In the genomic region with DNA sequence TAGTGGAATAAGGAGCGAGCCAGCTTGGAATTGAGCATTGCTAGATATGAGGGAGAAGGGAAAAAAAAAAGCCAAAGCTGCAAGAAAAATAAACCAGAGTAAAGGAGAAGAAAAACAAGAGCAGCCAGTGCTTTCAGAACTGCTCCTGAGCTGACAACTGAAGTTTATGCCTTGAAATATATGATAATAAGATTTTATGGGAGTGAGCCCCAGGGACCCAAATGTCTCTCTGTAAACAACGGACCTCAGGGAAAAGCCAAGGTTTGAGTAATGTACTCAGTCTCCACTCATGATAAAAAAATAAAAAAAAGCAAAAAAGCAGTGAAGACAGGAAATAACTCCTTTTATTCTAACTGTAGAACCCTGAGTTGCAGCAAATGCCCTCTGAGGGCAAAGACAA, we compare ENCODE assay signal across 20 cellular contexts.
A peak's percentile ranks its signal among the peaks of the same experiment; 100 is the strongest.
DNase-seq lines count a peak whose midpoint lies in the region; ATAC-seq, FAIRE-seq and TF ChIP-seq lines count a peak whose summit lies in the region.
"Had no signal": no experiment of that assay in that cellular context is flagged by ENCODE, and none has a peak within 500 bp of the region (broad histone marks: within the 10 kb centered on the region; RNA-seq: fewer than 3 reads in every experiment).

No MANE protein-coding gene starts in this region.

- peak overlapping the region; percentile 70 for H3K4me3 Mint-ChIP-seq in nephron progenitor cell

- FAIRE-seq in endothelial cell of umbilical vein (lab: Jason Lieb, UNC), result no peak
- no peak for FAIRE-seq in H54 (lab: Jason Lieb, UNC)

- H3K9ac ChIP-seq in GM23248, result no peak overlapping the region
- H3K9ac ChIP-seq in endothelial cell of umbilical vein (replicated peaks; ENCODE audit: extremely low read depth, insufficient read depth, low read length), result peak overlapping the region; percentile 74

- H3K9me1 ChIP-seq in endothelial cell of umbilical vein (replicated peaks; ENCODE audit: control insufficient read depth, extremely low read depth, insufficient read depth, low read length), result no peaks in the 10 kb centered on the region

- H3K4me1 Mint-ChIP-seq in nephron progenitor cell, result peaks cover 93% of the 10 kb centered on the region

- H3K27ac Mint-ChIP-seq in nephron progenitor cell, result peak overlapping the region; percentile 99

- no peak for TF ChIP-seq POLR2A in endothelial cell of umbilical vein (IDR thresholded peaks at IDR 0.05; ENCODE audit: low read depth, low read length)
- no peak for TF ChIP-seq POLR2A in H54 (IDR thresholded peaks at IDR 0.05; ENCODE audit: low read depth, low read length)

- H3K4me1 ChIP-seq in GM23248 (ENCODE audit: insufficient read depth) (peaks cover 65% of the 10 kb centered on the region), PC-9 (replicated peaks; ENCODE audit: insufficient read depth) (peaks cover 93% of the 10 kb centered on the region), endothelial cell of umbilical vein (ENCODE audit: control insufficient read depth, extremely low read depth, insufficient read depth, low read length) (peaks cover 95% of the 10 kb centered on the region)

- H3K27me3 ChIP-seq in GM23248 (replicated peaks; ENCODE audit: insufficient read depth) (no peaks in the 10 kb centered on the region), PC-9 (ENCODE audit: insufficient read depth, low read depth) (no peaks in the 10 kb centered on the region), endothelial cell of umbilical vein (ENCODE audit: control insufficient read depth in 2 of 2, insufficient read depth in 2 of 2, low read length in 2 of 2) (no peaks in the 10 kb centered on the region)

- H3F3A ChIP-seq in GM23248 (ENCODE audit: insufficient read depth) (peaks cover 75% of the 10 kb centered on the region), PC-9 (ENCODE audit: insufficient read depth, low read depth) (peaks cover 75% of the 10 kb centered on the region)

- no peaks in the 10 kb centered on the region for H3K27me3 Mint-ChIP-seq in nephron progenitor cell (ENCODE audit: low read depth, poor library complexity)
- H3K27me3 Mint-ChIP-seq: effector memory CD8-positive, alpha-beta T cell; naive thymus-derived CD8-positive, alpha-beta T cell had no signal

- no peaks in the 10 kb centered on the region for H3K9me2 ChIP-seq in GM23248 (ENCODE audit: insufficient read depth)
- no peaks in the 10 kb centered on the region for H3K9me2 ChIP-seq in PC-9 (ENCODE audit: insufficient read depth)

- DNase-seq in GM23248, result no peak
- no peak for DNase-seq in PC-9
- DNase-seq in endothelial cell of umbilical vein (ENCODE audit: low read depth, low spot score), result no peak
- DNase-seq in nephron progenitor cell, result no peak
- DNase-seq in NCI-H1694 (lab: John Stamatoyannopoulos, UW), result no peak
- DNase-seq in H54 (ENCODE audit: insufficient read length, low spot score), result no peak
- DNase-seq: activated CD4-positive, alpha-beta T cell treated with anti-CD3 and anti-CD28 coated beads, Interleukin-2, amount 50 U/mL, for 1 hour; activated CD8-positive, alpha-beta memory T cell treated with anti-CD3 and anti-CD28 coated beads, Interleukin-2, amount 50 U/mL, for 4 hours; aorta; DMS 273 treated with DMSO at 0.1 percent for 48 hours; effector memory CD8-positive, alpha-beta T cell; GDM1; naive thymus-derived CD8-positive, alpha-beta T cell; NCI-H2081; NCI-H446; stimulated activated CD4-positive, alpha-beta T cell treated with anti-CD3 and anti-CD28 coated beads, Interleukin-2, amount 100 ng/mL, for 24 hours; T-helper 1 cell had no signal

- CTCF ChIA-PET in PC-9 (lab: Charles Lee) (interaction anchor here (0.6 to 2.0 kb wide), 3 partner anchors 23 to 141 kb away, joined by 3 to 8 read pairs (median 3); no protein-coding TSS in a partner anchor), endothelial cell of umbilical vein (lab: Charles Lee) (interaction anchor here (0.8 to 20.0 kb wide), 5 partner anchors 9 to 373 kb away, joined by 3 to 289 read pairs (median 4); no protein-coding TSS in a partner anchor)

- H3K36me3 Mint-ChIP-seq in nephron progenitor cell (ENCODE audit: low read depth), result no peaks in the 10 kb centered on the region

- H3K4me3 ChIP-seq in GM23248, result no peak overlapping the region
- no peak overlapping the region for H3K4me3 ChIP-seq in PC-9
- H3K4me3 ChIP-seq in endothelial cell of umbilical vein (replicated peaks in 1 of 3; ENCODE audit: insufficient read depth in 1 of 3, low read depth in 1 of 3, low read length in 3 of 3), result no peak overlapping the region

- H3K27ac ChIP-seq in GM23248 (no peak overlapping the region), PC-9 (peak overlapping the region; percentile 83), endothelial cell of umbilical vein (ENCODE audit: insufficient read depth, low read depth, low read length) (peak overlapping the region; percentile 90)

- POLR2A ChIA-PET in PC-9 (lab: Charles Lee; ENCODE audit: unreplicated experiment), result no interaction called here
- POLR2A ChIA-PET in endothelial cell of umbilical vein (lab: Charles Lee), result no interaction called here

- 83 to 92% methylated on average over 2 of the region's 2 CpGs for WGBS in GM23248 (ENCODE audit: low coverage in 1 of 2, low lambda C conversion rate in 2 of 2, missing lambda C conversion rate in 2 of 2), 2 experiments

- dilution Hi-C loops in endothelial cell of umbilical vein (cut with MboI; ENCODE audit: extremely low pct_ligation_motif_present, low sequenced_read_pairs), result no loop called here

- no peaks in the 10 kb centered on the region for H3K9me3 Mint-ChIP-seq in nephron progenitor cell
- H3K9me3 Mint-ChIP-seq: effector memory CD8-positive, alpha-beta T cell; naive thymus-derived CD8-positive, alpha-beta T cell had no signal

- H4K20me1 ChIP-seq in GM23248 (ENCODE audit: insufficient read depth), result no peaks in the 10 kb centered on the region
- H4K20me1 ChIP-seq in PC-9 (ENCODE audit: insufficient read depth), result no peaks in the 10 kb centered on the region
- no peaks in the 10 kb centered on the region for H4K20me1 ChIP-seq in endothelial cell of umbilical vein (replicated peaks; ENCODE audit: control insufficient read depth, extremely low read depth, insufficient read depth, low read length)

- ATAC-seq in HG03354 (IDR thresholded peaks at IDR 0.05; ENCODE audit: poor library complexity, severe bottlenecking, unreplicated experiment) (no peak), HG03460 (IDR thresholded peaks at IDR 0.05; ENCODE audit: unreplicated experiment) (no peak)
- ATAC-seq: naive thymus-derived CD8-positive, alpha-beta T cell; Right ventricle myocardium inferior had no signal

- no peak overlapping the region for H2AFZ ChIP-seq in GM23248
- H2AFZ ChIP-seq in PC-9, result peak overlapping the region; percentile 45; the same call in 1 of the 2 replicates
- H2AFZ ChIP-seq in endothelial cell of umbilical vein (ENCODE audit: low read depth, low read length), result no peak overlapping the region

- H3K79me2 ChIP-seq in GM23248 (ENCODE audit: insufficient read depth) (no peaks in the 10 kb centered on the region), PC-9 (ENCODE audit: low read depth) (no peaks in the 10 kb centered on the region), endothelial cell of umbilical vein (ENCODE audit: control insufficient read depth, insufficient read depth, low read length) (no peaks in the 10 kb centered on the region)

- no TSS peak for BruUV-seq in PC-9 (replicated peaks; lab: Mats Ljungman, UMichigan)
- BruUV-seq in endothelial cell of umbilical vein (replicated peaks; lab: Mats Ljungman, UMichigan), result TSS peak; percentile 20

- peak overlapping the region; percentile 62 for H3K4me2 ChIP-seq in GM23248 (ENCODE audit: unreplicated experiment)
- peak overlapping the region; percentile 61 for H3K4me2 ChIP-seq in PC-9
- peak overlapping the region; percentile 50 for H3K4me2 ChIP-seq in endothelial cell of umbilical vein (ENCODE audit: insufficient read depth, low read length)

- no peaks in the 10 kb centered on the region for H3K9me3 ChIP-seq in GM23248 (ENCODE audit: low read depth)
- peaks cover 10% of the 10 kb centered on the region for H3K9me3 ChIP-seq in PC-9 (ENCODE audit: insufficient read depth, low read depth)
- H3K9me3 ChIP-seq in endothelial cell of umbilical vein (replicated peaks; ENCODE audit: control insufficient read depth, insufficient read depth, low read length), result no peaks in the 10 kb centered on the region

- intact Hi-C loops in PC-9 (cut with micrococcal nuclease; ENCODE audit: unreplicated experiment) (no loop called here), endothelial cell of umbilical vein (cut with micrococcal nuclease) (loop anchor here (5.0 to 10.0 kb wide), 3 partner anchors 138 to 215 kb away; partner anchors contain the start of genes CBX1 and NFE2L1)

- in situ Hi-C loops in GM23248 (cut with MboI), result no loop called here

- TF ChIP-seq CTCF in PC-9 (conservative IDR thresholded peaks at IDR 0.05) (no peak), endothelial cell of umbilical vein (IDR thresholded peaks at IDR 0.05; ENCODE audit: extremely low read depth in 1 of 2, insufficient read depth in 1 of 2, low read depth in 1 of 2, low read length in 2 of 2) (no peak), nephron progenitor cell (IDR thresholded peaks at IDR 0.05) (no peak)

- no peaks in the 10 kb centered on the region for H3K36me3 ChIP-seq in GM23248 (ENCODE audit: low read depth)
- H3K36me3 ChIP-seq in PC-9 (ENCODE audit: low read depth), result no peaks in the 10 kb centered on the region
- no peaks in the 10 kb centered on the region for H3K36me3 ChIP-seq in endothelial cell of umbilical vein (ENCODE audit: control insufficient read depth in 2 of 2, extremely low read depth in 1 of 2, insufficient read depth in 2 of 2, low read length in 2 of 2)

TF ChIP-seq in endothelial cell of umbilical vein, 7 proteins besides CTCF, POLR2A, EP300 and RAD21:
- TF ChIP-seq MAX (IDR thresholded peaks at IDR 0.05; ENCODE audit: insufficient read depth, insufficient read length) (no peak), POLR2AphosphoS5 (IDR thresholded peaks at IDR 0.05; ENCODE audit: insufficient read depth, low read depth, low read length) (no peak), JUN (IDR thresholded peaks at IDR 0.05; ENCODE audit: borderline replicate concordance, insufficient read depth, insufficient read length, low read depth) (no peak), GATA2 (IDR thresholded peaks at IDR 0.05; ENCODE audit: insufficient read depth, insufficient read length, low read depth, low read length) (no peak), FOS (IDR thresholded peaks at IDR 0.05; ENCODE audit: borderline replicate concordance, insufficient read depth, low read length) (no peak), EZH2 (IDR thresholded peaks at IDR 0.05; ENCODE audit: borderline replicate concordance, low read depth, low read length, severe bottlenecking) (no peak), MYC (IDR thresholded peaks at IDR 0.05; ENCODE audit: low read depth, low read length) (no peak)
